In the genomic region with DNA sequence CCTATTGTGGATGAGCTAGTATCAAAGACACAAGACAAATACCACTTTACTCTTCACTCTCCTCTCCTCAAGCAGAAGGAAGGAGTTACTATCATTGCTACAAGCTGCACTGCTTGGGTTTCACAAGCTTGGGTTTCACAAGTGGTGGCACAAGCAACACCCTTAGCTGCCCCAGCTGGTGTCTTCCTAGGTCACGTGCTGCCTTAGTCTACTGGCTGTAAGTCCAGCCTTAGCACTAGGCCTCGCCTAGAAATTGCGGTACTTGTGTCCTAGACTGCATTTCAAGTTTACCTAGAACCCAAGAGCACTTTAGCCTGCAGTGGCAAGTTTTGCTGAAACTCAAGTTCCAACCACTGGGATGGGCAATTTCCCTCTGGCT, we compare ENCODE assay signal across 22 cellular contexts.
DNase-seq lines count a peak whose midpoint lies in the region; ATAC-seq and TF ChIP-seq lines count a peak whose summit lies in the region.
"Had no signal": no experiment of that assay in that cellular context is flagged by ENCODE, and none has a peak within 500 bp of the region (broad histone marks: within the 10 kb centered on the region; RNA-seq: fewer than 3 reads in every experiment).

No MANE protein-coding gene starts in this region.

- no peaks in the 10 kb centered on the region for H3K4me1 Mint-ChIP-seq in endodermal cell

- H3K27me3 ChIP-seq in endodermal cell (ENCODE audit: control insufficient read depth, insufficient read depth, low read length, poor library complexity, severe bottlenecking) (no peaks in the 10 kb centered on the region), lower lobe of right lung (ENCODE audit: low read depth) (no peaks in the 10 kb centered on the region), vagina (no peaks in the 10 kb centered on the region)

- H3K9me3 Mint-ChIP-seq in endodermal cell = peaks cover 61% of the 10 kb centered on the region

- H3K9me3 ChIP-seq in endodermal cell (ENCODE audit: control insufficient read depth, low read length) (peaks cover 66% of the 10 kb centered on the region), lower lobe of right lung (peaks cover 10% of the 10 kb centered on the region), vagina (peaks cover 8% of the 10 kb centered on the region)

- TF ChIP-seq POLR2A in vagina (IDR thresholded peaks at IDR 0.05) = no peak

- DNase-seq in stimulated activated CD8-positive, alpha-beta memory T cell treated with anti-CD3 and anti-CD28 coated beads, Interleukin-4, amount 100 ng/mL, for 24 hours (ENCODE audit: low read depth) = peak; percentile 1
- no peak for DNase-seq in stimulated activated CD8-positive, alpha-beta memory T cell treated with anti-CD3 and anti-CD28 coated beads, Interleukin-4, amount 100 ng/mL, for 48 hours
- no peak for DNase-seq in endodermal cell
- DNase-seq in lower lobe of right lung = peak; percentile 57
- no peak for DNase-seq in vagina (ENCODE audit: extremely low spot score in 2 of 2)
- DNase-seq in ACHN = no peak
- DNase-seq: C1 segment of cervical spinal cord; DMS79 treated with DMSO at 0.1 percent for 48 hours; H7; KG1; NCI-H1105 treated with DMSO at 0.1 percent for 48 hours; NCI-H1694 treated with DMSO at 0.1 percent for 48 hours; NCI-H2107; NCI-H226; NCI-H526; NK-92 treated with Interleukin-12 subunit alpha and Interleukin-12 subunit beta, amount 100 ng/mL, for 24 hours; RPMI8226; SIG-M5 had no signal

- H3K27ac Mint-ChIP-seq in endodermal cell = no peak overlapping the region

- H3K27me3 Mint-ChIP-seq in endodermal cell (ENCODE audit: insufficient read depth) = no peaks in the 10 kb centered on the region

- H3K36me3 ChIP-seq in endodermal cell (ENCODE audit: control insufficient read depth, insufficient read depth, low read length) (peaks cover 39% of the 10 kb centered on the region), lower lobe of right lung (no peaks in the 10 kb centered on the region), vagina (no peaks in the 10 kb centered on the region)

- ATAC-seq in lower lobe of right lung = no peak
- ATAC-seq in HG02759 (IDR thresholded peaks at IDR 0.05; ENCODE audit: unreplicated experiment) = no peak
- ATAC-seq in GM21360 (IDR thresholded peaks at IDR 0.05; ENCODE audit: unreplicated experiment) = no peak
- ATAC-seq: GM12878, HepG2 had no signal

- TF ChIP-seq CTCF in endodermal cell (conservative IDR thresholded peaks at IDR 0.05) (no peak), lower lobe of right lung (IDR thresholded peaks at IDR 0.05) (no peak), vagina (IDR thresholded peaks at IDR 0.05) (no peak)

- WGBS in endodermal cell (ENCODE audit: insufficient coverage in 1 of 2, insufficient read length in 1 of 2), 2 experiments = 81 to 90% methylated on average over 3 of the region's 3 CpGs

- H3K27ac ChIP-seq in endodermal cell (ENCODE audit: low read depth, low read length) = no peak overlapping the region
- H3K27ac ChIP-seq in lower lobe of right lung = no peak overlapping the region
- no peak overlapping the region for H3K27ac ChIP-seq in vagina

- no peak overlapping the region for H3K9ac ChIP-seq in endodermal cell (ENCODE audit: extremely low read depth, low read length, poor library complexity, severe bottlenecking)

- in situ Hi-C loops in ACHN (cut with HindIII; ENCODE audit: low pct_ligation_motif_present, low pct_unique_long_range_greater_than_20kb, low sequenced_read_pairs) = no loop called here

- H3K4me1 ChIP-seq in endodermal cell (ENCODE audit: control insufficient read depth, insufficient read depth, low read length) = no peaks in the 10 kb centered on the region
- H3K4me1 ChIP-seq in lower lobe of right lung = no peaks in the 10 kb centered on the region
- H3K4me1 ChIP-seq in vagina = no peaks in the 10 kb centered on the region

- intact Hi-C loops in lower lobe of right lung (cut with DNase I) (no loop called here), vagina (cut with DNase I) (no loop called here)

- peaks cover 77% of the 10 kb centered on the region for H3K36me3 Mint-ChIP-seq in endodermal cell (ENCODE audit: low read depth)

- H3K4me3 Mint-ChIP-seq in endodermal cell = no peak overlapping the region

- H3K4me3 ChIP-seq in endodermal cell (ENCODE audit: low read length) = peak overlapping the region; percentile 15
- no peak overlapping the region for H3K4me3 ChIP-seq in lower lobe of right lung
- H3K4me3 ChIP-seq in vagina = no peak overlapping the region
- H3K4me3 ChIP-seq: GM12878 had no signal

Comparison
In these comparisons a context has a peak if more than half of its experiments do, and no peak if none do; other contexts are left out.
1. DNase-seq: peak in stimulated activated CD8-positive, alpha-beta memory T cell treated with anti-CD3 and anti-CD28 coated beads, Interleukin-4, amount 100 ng/mL, for 24 hours (single experiment) and lower lobe of right lung (single experiment); none in stimulated activated CD8-positive, alpha-beta memory T cell treated with anti-CD3 and anti-CD28 coated beads, Interleukin-4, amount 100 ng/mL, for 48 hours (single experiment), endodermal cell (single experiment), vagina (0 of 2) and ACHN (single experiment).